ENCODE assay signal across 8 cellular contexts in genomic region chr3:184380627-184381260, GRCh38. TPM values are rescaled to one million over a fixed set of nuclear protein-coding genes. Genes with fewer than 3 reads are reported as not detected.
DNase-seq lines count a peak whose midpoint lies in the region; ATAC-seq and TF ChIP-seq lines count a peak whose summit lies in the region.

No MANE protein-coding gene starts in this region.

- H3K27me3 ChIP-seq in mucosa of rectum (ENCODE audit: control insufficient read depth in 2 of 2, insufficient read depth in 2 of 2, low read length in 2 of 2) = peaks cover 33 to 47% of the 10 kb centered on the region in 2 donors
- H3K27me3 ChIP-seq in upper lobe of left lung = peaks cover 0 to 25% (median 15%) of the 10 kb centered on the region in 4 donors

- no peaks in the 10 kb centered on the region for H3K9me3 Mint-ChIP-seq in chondrocyte (ENCODE audit: low read depth)

- ATAC-seq in upper lobe of left lung (ENCODE audit: low FRiP score in 2 of 2) (peak in 1 of 2 donors; percentile 11), HG02571 (IDR thresholded peaks at IDR 0.05; ENCODE audit: unreplicated experiment) (no peak), HG02588 (IDR thresholded peaks at IDR 0.05; ENCODE audit: unreplicated experiment) (no peak)

- H3K9me3 ChIP-seq in mucosa of rectum (ENCODE audit: control insufficient read depth in 2 of 2, low read length in 2 of 2) = no peaks in the 10 kb centered on the region
- no peaks in the 10 kb centered on the region for H3K9me3 ChIP-seq in upper lobe of left lung

- H3K36me3 ChIP-seq in mucosa of rectum (ENCODE audit: control insufficient read depth in 2 of 2, insufficient read depth in 2 of 2, low read length in 2 of 2) (no peaks in the 10 kb centered on the region), upper lobe of left lung (no peaks in the 10 kb centered on the region)

- H3K36me3 Mint-ChIP-seq in chondrocyte (ENCODE audit: low read depth) = no peaks in the 10 kb centered on the region

- H3K9ac ChIP-seq in mucosa of rectum (ENCODE audit: low read depth in 1 of 2, low read length in 2 of 2) = peak overlapping the region in 1 of 2 donors; percentile 31

- peak overlapping the region; percentile 52 for H3K4me3 Mint-ChIP-seq in chondrocyte (ENCODE audit: unreplicated experiment)

- H3K27ac ChIP-seq in mucosa of rectum (ENCODE audit: low read depth in 2 of 2, low read length in 2 of 2) (no peak overlapping the region), upper lobe of left lung (peak overlapping the region in 3 of 4 donors; percentile 36 to 71 (median 69))

- TF ChIP-seq CTCF in chondrocyte (IDR thresholded peaks at IDR 0.05) (no peak), upper lobe of left lung (IDR thresholded peaks at IDR 0.05) (no peak)

- H3K4me3 ChIP-seq in mucosa of rectum (ENCODE audit: low read length in 2 of 2) (peak overlapping the region; percentile 45 to 58), upper lobe of left lung (peak overlapping the region; percentile 18 to 55 (median 51))

- 5 to 7% methylated on average over 5 to 20 of the region's 42 CpGs for WGBS in upper lobe of left lung, 2 donors

- peaks cover 27% of the 10 kb centered on the region for H3K27me3 Mint-ChIP-seq in chondrocyte (ENCODE audit: low read depth)

- no peak for TF ChIP-seq EP300 in upper lobe of left lung (IDR thresholded peaks at IDR 0.05)

- H3K4me1 Mint-ChIP-seq in chondrocyte (ENCODE audit: low read depth) = peaks cover 4% of the 10 kb centered on the region

- no peak overlapping the region for H3K27ac Mint-ChIP-seq in chondrocyte (ENCODE audit: unreplicated experiment)

- DNase-seq in activated effector memory CD4-positive, alpha-beta T cell treated with anti-CD3 and anti-CD28 coated beads, Interleukin-2, amount 50 U/mL, for 16 hours = peak; percentile 67
- no peak for DNase-seq in activated effector memory CD4-positive, alpha-beta T cell treated with Interleukin-2 at 50 U/mL for 16 hours
- DNase-seq in chondrocyte (ENCODE audit: low spot score) (no peak), upper lobe of left lung (peak in 1 of 2 donors; percentile 88), dedifferentiated amniotic fluid mesenchymal stem cell (ENCODE audit: extremely low spot score) (no peak)

- peaks cover 8 to 10% of the 10 kb centered on the region in 2 donors for H3K4me1 ChIP-seq in mucosa of rectum (ENCODE audit: control insufficient read depth in 2 of 2, insufficient read depth in 2 of 2, low read length in 2 of 2)
- peaks cover 13 to 28% (median 18%) of the 10 kb centered on the region in 4 donors for H3K4me1 ChIP-seq in upper lobe of left lung

- TF ChIP-seq POLR2A in upper lobe of left lung (IDR thresholded peaks at IDR 0.05) = no peak

RNA-seq across cellular contexts. Expression of gene CHRD, which starts 0.9 kb away (rescaled TPM):
- 1.4 to 4.7 TPM (median 1.5 TPM) in 3 replicates for total RNA-seq in chondrocyte
- 10 to 100 TPM in 1 of 6 donors, 1 to 10 TPM in 5; 2.1 to 40.9 (median 4.3) TPM for total RNA-seq in upper lobe of left lung

RNA-seq across cellular contexts. Expression of gene THPO, which starts 2.7 kb away (rescaled TPM):
- total RNA-seq in chondrocyte = not detected in 3 replicates
- total RNA-seq in upper lobe of left lung = under 1 TPM in 2 of 6 donors, not detected in 4; 0.14 to 0.84 TPM

RNA-seq across cellular contexts. Expression of gene POLR2H, which starts 19.2 kb away (rescaled TPM):
- total RNA-seq in chondrocyte (49.8 to 71.0 TPM (median 50.4 TPM) in 3 replicates), upper lobe of left lung (100 to 1,000 TPM in 1 of 6 donors, 10 to 100 TPM in 5; 41.4 to 235 (median 66.2) TPM)

RNA-seq across cellular contexts. Expression of gene CLCN2, which starts 19.3 kb away (rescaled TPM):
- 3.1 to 6.5 TPM (median 3.1 TPM) in 3 replicates for total RNA-seq in chondrocyte
- total RNA-seq in upper lobe of left lung = 10 to 100 TPM in 1 of 6 donors, 1 to 10 TPM in 5; 3.0 to 14.7 (median 5.3) TPM

RNA-seq across cellular contexts. Expression of gene FAM131A, which starts 43.3 kb away (rescaled TPM):
- total RNA-seq in chondrocyte (13.4 to 15.3 TPM (median 13.4 TPM) in 3 replicates), upper lobe of left lung (10 to 100 TPM; 14.8 to 52.7 (median 25.2) TPM)

Comparison
In these comparisons a context has a peak if more than half of its experiments do, and no peak if none do; other contexts are left out.
1. H3K27ac ChIP-seq: peak in upper lobe of left lung (3 of 4); none in mucosa of rectum (0 of 2).